2 cellular contexts compared by ENCODE assay signal in genomic region chr19:640606-641170, GRCh38.
A peak's percentile ranks its signal among the peaks of the same experiment; 100 is the strongest.
TF ChIP-seq lines count a peak whose summit lies in the region.

No MANE protein-coding gene starts in this region.

TF ChIP-seq in HCT116, 20 proteins besides CTCF, POLR2A, EP300 and RAD21:
- TF ChIP-seq CEBPB (IDR thresholded peaks at IDR 0.05; ENCODE audit: low read depth) (no peak), TCF7L2 (IDR thresholded peaks at IDR 0.05; ENCODE audit: borderline replicate concordance, extremely low read depth, insufficient read depth, insufficient read length) (no peak), ZNF274 (IDR thresholded peaks at IDR 0.05; ENCODE audit: low read depth, low read length) (no peak), CBX3 (IDR thresholded peaks at IDR 0.05; ENCODE audit: low read depth) (no peak), EGR1 (IDR thresholded peaks at IDR 0.05; ENCODE audit: low read depth) (no peak), EZH2phosphoT487 (IDR thresholded peaks at IDR 0.05; ENCODE audit: borderline replicate concordance) (no peak), ELF1 (IDR thresholded peaks at IDR 0.05; ENCODE audit: borderline replicate concordance, low read depth) (no peak), MAX (IDR thresholded peaks at IDR 0.05) (no peak), EZH2 (IDR thresholded peaks at IDR 0.05) (no peak), SIN3A (IDR thresholded peaks at IDR 0.05; ENCODE audit: low read depth) (no peak), FOSL1 (IDR thresholded peaks at IDR 0.05; ENCODE audit: low read depth) (no peak), SRF (IDR thresholded peaks at IDR 0.05; ENCODE audit: low read depth) (no peak), YY1 (IDR thresholded peaks at IDR 0.05; ENCODE audit: extremely low read depth, insufficient replicate concordance, low read depth, low read length) (no peak), POLR2AphosphoS5 (IDR thresholded peaks at IDR 0.05; ENCODE audit: low read depth, low read length) (no peak), ZFX (IDR thresholded peaks at IDR 0.05) (no peak)
- TF ChIP-seq, protein P1, sequence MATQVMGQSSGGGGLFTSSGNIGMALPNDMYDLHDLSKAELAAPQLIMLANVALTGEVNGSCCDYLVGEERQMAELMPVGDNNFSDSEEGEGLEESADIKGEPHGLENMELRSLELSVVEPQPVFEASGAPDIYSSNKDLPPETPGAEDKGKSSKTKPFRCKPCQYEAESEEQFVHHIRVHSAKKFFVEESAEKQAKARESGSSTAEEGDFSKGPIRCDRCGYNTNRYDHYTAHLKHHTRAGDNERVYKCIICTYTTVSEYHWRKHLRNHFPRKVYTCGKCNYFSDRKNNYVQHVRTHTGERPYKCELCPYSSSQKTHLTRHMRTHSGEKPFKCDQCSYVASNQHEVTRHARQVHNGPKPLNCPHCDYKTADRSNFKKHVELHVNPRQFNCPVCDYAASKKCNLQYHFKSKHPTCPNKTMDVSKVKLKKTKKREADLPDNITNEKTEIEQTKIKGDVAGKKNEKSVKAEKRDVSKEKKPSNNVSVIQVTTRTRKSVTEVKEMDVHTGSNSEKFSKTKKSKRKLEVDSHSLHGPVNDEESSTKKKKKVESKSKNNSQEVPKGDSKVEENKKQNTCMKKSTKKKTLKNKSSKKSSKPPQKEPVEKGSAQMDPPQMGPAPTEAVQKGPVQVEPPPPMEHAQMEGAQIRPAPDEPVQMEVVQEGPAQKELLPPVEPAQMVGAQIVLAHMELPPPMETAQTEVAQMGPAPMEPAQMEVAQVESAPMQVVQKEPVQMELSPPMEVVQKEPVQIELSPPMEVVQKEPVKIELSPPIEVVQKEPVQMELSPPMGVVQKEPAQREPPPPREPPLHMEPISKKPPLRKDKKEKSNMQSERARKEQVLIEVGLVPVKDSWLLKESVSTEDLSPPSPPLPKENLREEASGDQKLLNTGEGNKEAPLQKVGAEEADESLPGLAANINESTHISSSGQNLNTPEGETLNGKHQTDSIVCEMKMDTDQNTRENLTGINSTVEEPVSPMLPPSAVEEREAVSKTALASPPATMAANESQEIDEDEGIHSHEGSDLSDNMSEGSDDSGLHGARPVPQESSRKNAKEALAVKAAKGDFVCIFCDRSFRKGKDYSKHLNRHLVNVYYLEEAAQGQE (IDR thresholded peaks at IDR 0.05; ENCODE audit: low read depth): no peak
- TF ChIP-seq, protein P2, sequence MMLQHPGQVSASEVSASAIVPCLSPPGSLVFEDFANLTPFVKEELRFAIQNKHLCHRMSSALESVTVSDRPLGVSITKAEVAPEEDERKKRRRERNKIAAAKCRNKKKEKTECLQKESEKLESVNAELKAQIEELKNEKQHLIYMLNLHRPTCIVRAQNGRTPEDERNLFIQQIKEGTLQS (IDR thresholded peaks at IDR 0.05): no peak
TF ChIP-seq in HCT116: peak in this region for 0.

TF ChIP-seq in H1, 55 proteins besides CTCF, POLR2A, EP300 and RAD21:
- TF ChIP-seq GABPA (IDR thresholded peaks at IDR 0.05; ENCODE audit: borderline replicate concordance, insufficient read depth, low read length) (0 out of 2 replicates have a peak, but pooled peaks have one; percentile 33), BCL11A (IDR thresholded peaks at IDR 0.05; ENCODE audit: low read depth in 2 of 2, low read length in 2 of 2) (no peak)
